ENCODE assay signal across 19 cellular contexts in the genomic region with DNA sequence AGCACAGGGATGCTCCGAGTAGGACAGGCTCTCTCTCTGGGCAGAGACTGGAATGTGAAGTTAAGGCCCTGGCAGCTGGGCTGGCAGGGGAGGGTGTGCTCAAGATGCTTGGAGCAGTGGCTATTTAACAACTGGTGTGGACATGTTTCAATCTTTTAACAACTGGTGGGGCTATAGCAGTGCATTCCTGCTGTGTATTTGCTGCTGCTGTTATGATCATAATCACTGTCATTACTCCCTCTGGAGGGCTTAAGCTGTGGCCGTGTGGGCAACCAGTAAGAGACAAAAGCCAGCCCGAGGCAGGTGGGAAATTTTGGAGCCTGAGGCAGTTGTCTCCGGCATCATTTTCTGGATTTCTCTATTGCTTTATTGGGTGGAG. TPM values are rescaled to one million over a fixed set of nuclear protein-coding genes. Genes with fewer than 3 reads are reported as not detected.
DNase-seq lines count a peak whose midpoint lies in the region; ATAC-seq and TF ChIP-seq lines count a peak whose summit lies in the region.
"Had no signal": no experiment of that assay in that cellular context is flagged by ENCODE, and none has a peak within 500 bp of the region (broad histone marks: within the 10 kb centered on the region; RNA-seq: fewer than 3 reads in every experiment).

No MANE protein-coding gene starts in this region.

- H3F3A ChIP-seq in OCI-LY1 (ENCODE audit: insufficient read depth, low read length) (no peaks in the 10 kb centered on the region), GM23248 (ENCODE audit: insufficient read depth) (no peaks in the 10 kb centered on the region)

- H3K9me3 ChIP-seq in OCI-LY1 (ENCODE audit: low read length) (no peaks in the 10 kb centered on the region), iPS-20b (ENCODE audit: insufficient read depth, low read depth, low read length) (no peaks in the 10 kb centered on the region), GM23248 (ENCODE audit: low read depth) (no peaks in the 10 kb centered on the region)

- no peak for TF ChIP-seq CTCF in OCI-LY1 (IDR thresholded peaks at IDR 0.05; ENCODE audit: low read length)

- H3K9ac ChIP-seq in OCI-LY1 (ENCODE audit: low read length) = no peak overlapping the region
- H3K9ac ChIP-seq in iPS-20b (ENCODE audit: low read depth, low read length) = no peak overlapping the region
- H3K9ac ChIP-seq in GM23248 = no peak overlapping the region

- ATAC-seq in HG03460 (IDR thresholded peaks at IDR 0.05; ENCODE audit: unreplicated experiment) = no peak
- ATAC-seq: SK-N-SH treated with all-trans-retinoic acid at 6 μM for 48 hours, T-cell had no signal

- no peak overlapping the region for H2AFZ ChIP-seq in OCI-LY1 (ENCODE audit: low read length)
- H2AFZ ChIP-seq in GM23248 = no peak overlapping the region

- H3K4me2 ChIP-seq in OCI-LY1 (ENCODE audit: low read length) (no peak overlapping the region; the same call in 1 of the 2 replicates), GM23248 (ENCODE audit: unreplicated experiment) (no peak overlapping the region)

- H3K36me3 ChIP-seq in OCI-LY1 (ENCODE audit: insufficient read depth, low read length) = no peaks in the 10 kb centered on the region
- no peaks in the 10 kb centered on the region for H3K36me3 ChIP-seq in iPS-20b (ENCODE audit: insufficient read depth, low read depth, low read length)
- H3K36me3 ChIP-seq in GM23248 (ENCODE audit: low read depth) = no peaks in the 10 kb centered on the region

- no peaks in the 10 kb centered on the region for H4K20me1 ChIP-seq in OCI-LY1 (ENCODE audit: insufficient read depth, low read length)
- no peaks in the 10 kb centered on the region for H4K20me1 ChIP-seq in GM23248 (ENCODE audit: insufficient read depth)

- 49 to 59% methylated on average over 4 of the region's 4 CpGs for WGBS in GM23248 (ENCODE audit: low coverage in 1 of 2, low lambda C conversion rate in 2 of 2, missing lambda C conversion rate in 2 of 2), 2 experiments

- no peaks in the 10 kb centered on the region for H3K9me2 ChIP-seq in OCI-LY1 (ENCODE audit: low read depth, low read length)
- no peaks in the 10 kb centered on the region for H3K9me2 ChIP-seq in GM23248 (ENCODE audit: insufficient read depth)

- H3K79me2 ChIP-seq in OCI-LY1 (ENCODE audit: insufficient read depth, low read length) (no peaks in the 10 kb centered on the region), GM23248 (ENCODE audit: insufficient read depth) (no peaks in the 10 kb centered on the region)

- H3K27ac ChIP-seq in OCI-LY1 (ENCODE audit: low read depth, low read length, poor library complexity, severe bottlenecking) (no peak overlapping the region), iPS-20b (ENCODE audit: low read length) (no peak overlapping the region), GM23248 (no peak overlapping the region)

- in situ Hi-C loops in GM23248 (cut with MboI) = no loop called here

- H3K27me3 ChIP-seq in OCI-LY1 (ENCODE audit: insufficient read depth, low read length) = no peaks in the 10 kb centered on the region
- peaks cover 21% of the 10 kb centered on the region for H3K27me3 ChIP-seq in iPS-20b (ENCODE audit: insufficient read depth, low read length)
- H3K27me3 ChIP-seq in GM23248 (replicated peaks; ENCODE audit: insufficient read depth) = no peaks in the 10 kb centered on the region

- DNase-seq in NCI-H146 (lab: John Stamatoyannopoulos, UW) = peak; percentile 24
- no peak for DNase-seq in NCI-H146 treated with DMSO at 0.1 percent for 48 hours (lab: John Stamatoyannopoulos, UW; ENCODE audit: unreplicated experiment)
- DNase-seq in mucosa of gallbladder (ENCODE audit: low spot score) = no peak
- no peak for DNase-seq in GM23248
- DNase-seq in NCI-H345 (lab: John Stamatoyannopoulos, UW) = no peak
- DNase-seq: 8988T; GDM1; HCEC 1CT; IMR-90; NCI-H1048; NCI-H1436 treated with DMSO at 0.1 percent for 48 hours; NCI-H2081 treated with DMSO at 0.1 percent for 48 hours; NK-92 treated with Interleukin-12 subunit alpha and Interleukin-12 subunit beta, amount 100 ng/mL, for 24 hours; SHP77 treated with DMSO at 0.1 percent for 48 hours; T-cell had no signal

- H3K4me3 ChIP-seq in OCI-LY1 (ENCODE audit: low read depth, low read length, poor library complexity, severe bottlenecking) (peak overlapping the region; percentile 51), iPS-20b (ENCODE audit: low read length) (peak overlapping the region; percentile 62; the same call in 1 of the 2 replicates), GM23248 (no peak overlapping the region)

- H3K4me1 ChIP-seq in OCI-LY1 (ENCODE audit: insufficient read depth, low read length, severe bottlenecking) (peaks cover 11% of the 10 kb centered on the region), iPS-20b (ENCODE audit: insufficient read depth, low read length) (peaks cover 28% of the 10 kb centered on the region), GM23248 (ENCODE audit: insufficient read depth) (no peaks in the 10 kb centered on the region)

RNA-seq across cellular contexts. Expression of a gene that starts 33.3 kb away (rescaled TPM):
- total RNA-seq in mucosa of gallbladder = 24.1 TPM
- total RNA-seq in GM23248 (2014; rRNA removed; shearing (Covaris generic)) = 39.6 and 51.5 TPM in 2 replicates
- polyA plus RNA-seq in GM23248 (2016; fragmentation: Nextera tagmentation; extraction: Ambion mirVana) = 43.8 and 44.9 TPM in 2 replicates
